21 cellular contexts compared by ENCODE assay signal in genomic region chr14:21202463-21203358, GRCh38. TPM values are rescaled to one million over a fixed set of nuclear protein-coding genes. Genes with fewer than 3 reads are reported as not detected.
DNase-seq lines count a peak whose midpoint lies in the region; ATAC-seq and TF ChIP-seq lines count a peak whose summit lies in the region.
"Had no signal": no experiment of that assay in that cellular context is flagged by ENCODE, and none has a peak within 500 bp of the region (broad histone marks: within the 10 kb centered on the region; RNA-seq: fewer than 3 reads in every experiment).

No MANE protein-coding gene starts in this region.

- H3K4me3 ChIP-seq in naive thymus-derived CD4-positive, alpha-beta T cell (ENCODE audit: low read length): no peak overlapping the region
- H3K4me3 ChIP-seq: hepatocyte, skin epidermis had no signal

- peaks cover 3% of the 10 kb centered on the region for H3K4me1 Mint-ChIP-seq in activated CD4-positive, alpha-beta T cell treated with anti-CD3 and anti-CD28 coated beads for 36 hours
- H3K4me1 Mint-ChIP-seq in WTC11: peaks cover 41% of the 10 kb centered on the region
- peaks cover 7 to 45% (median 25%) of the 10 kb centered on the region in 7 donors for H3K4me1 Mint-ChIP-seq in naive thymus-derived CD4-positive, alpha-beta T cell

- in situ Hi-C loops in G401 (cut with HindIII; ENCODE audit: low sequenced_read_pairs): no loop called here

- no peak overlapping the region for H3K27ac ChIP-seq in naive thymus-derived CD4-positive, alpha-beta T cell (ENCODE audit: low read depth, low read length)
- H3K27ac ChIP-seq: hepatocyte, skin epidermis had no signal

- H3K36me3 ChIP-seq in naive thymus-derived CD4-positive, alpha-beta T cell (ENCODE audit: control insufficient read depth in 2 of 3, insufficient read depth in 3 of 3, low read length in 3 of 3): peaks cover 0 to 6% (median 0%) of the 10 kb centered on the region in 3 experiments

- CTCF ChIA-PET in activated CD4-positive, alpha-beta T cell treated with anti-CD3 and anti-CD28 coated beads for 36 hours (lab: Charles Lee): interaction anchor here (0.6 to 1.1 kb wide), 2 partner anchors 9 to 10 kb away, joined by 3 to 5 read pairs; no protein-coding TSS in a partner anchor
- CTCF ChIA-PET in WTC11 (lab: Charles Lee): interaction anchor here (0.6 kb wide), 1 partner anchor 188 kb away, joined by 3 read pairs; no protein-coding TSS in a partner anchor
- CTCF ChIA-PET in naive thymus-derived CD4-positive, alpha-beta T cell (lab: Charles Lee): no interaction called here

- no peak overlapping the region for H3K4me3 Mint-ChIP-seq in activated CD4-positive, alpha-beta T cell treated with anti-CD3 and anti-CD28 coated beads for 36 hours
- H3K4me3 Mint-ChIP-seq in WTC11: no peak overlapping the region
- H3K4me3 Mint-ChIP-seq in naive thymus-derived CD4-positive, alpha-beta T cell: no peak overlapping the region

- no peaks in the 10 kb centered on the region for H3K4me1 ChIP-seq in naive thymus-derived CD4-positive, alpha-beta T cell (ENCODE audit: control insufficient read depth in 2 of 2, insufficient read depth in 2 of 2, low read length in 2 of 2)

- DNase-seq in activated CD4-positive, alpha-beta T cell treated with anti-CD3 and anti-CD28 coated beads for 36 hours: no peak
- DNase-seq in activated CD4-positive, alpha-beta T cell treated with anti-CD3 and anti-CD28 coated beads for 48 hours: no peak
- DNase-seq in G401 (ENCODE audit: low spot score): peak; percentile 13
- DNase-seq in WTC11 (ENCODE audit: low spot score): no peak
- no peak for DNase-seq in naive thymus-derived CD4-positive, alpha-beta T cell
- no peak for DNase-seq in NCI-H2029 (lab: John Stamatoyannopoulos, UW)
- DNase-seq in stimulated activated CD4-positive, alpha-beta T cell treated with anti-CD3 and anti-CD28 coated beads, Interleukin-1b, Interleukin-23, amount 100 ng/mL, for 48 hours: no peak
- DNase-seq: activated CD4-positive, alpha-beta T cell treated with anti-CD3 and anti-CD28 coated beads, Interleukin-2, amount 50 U/mL, for 4 hours; activated effector memory CD4-positive, alpha-beta T cell treated with Interleukin-2 at 50 U/mL for 16 hours; COR-L47; effector CD4-positive, alpha-beta T cell; GDM1; NCI-H187 treated with DMSO at 0.1 percent for 48 hours; posterior cingulate gyrus; T-helper 9 cell had no signal

- H3K27me3 Mint-ChIP-seq in activated CD4-positive, alpha-beta T cell treated with anti-CD3 and anti-CD28 coated beads for 36 hours: no peaks in the 10 kb centered on the region
- no peaks in the 10 kb centered on the region for H3K27me3 Mint-ChIP-seq in WTC11 (ENCODE audit: low read depth)
- no peaks in the 10 kb centered on the region for H3K27me3 Mint-ChIP-seq in naive thymus-derived CD4-positive, alpha-beta T cell

- peaks cover 41% of the 10 kb centered on the region for H3K36me3 Mint-ChIP-seq in activated CD4-positive, alpha-beta T cell treated with anti-CD3 and anti-CD28 coated beads for 36 hours (ENCODE audit: low read depth)
- H3K36me3 Mint-ChIP-seq in WTC11: peaks cover 11% of the 10 kb centered on the region
- peaks cover 3 to 31% (median 11%) of the 10 kb centered on the region in 5 donors for H3K36me3 Mint-ChIP-seq in naive thymus-derived CD4-positive, alpha-beta T cell

- ATAC-seq in activated CD4-positive, alpha-beta T cell treated with anti-CD3 and anti-CD28 coated beads for 36 hours: no peak
- ATAC-seq in WTC11: no peak
- ATAC-seq in naive thymus-derived CD4-positive, alpha-beta T cell: no peak
- no peak for ATAC-seq in HG03457 (IDR thresholded peaks at IDR 0.05; ENCODE audit: unreplicated experiment)

- peak overlapping the region; percentile 55 for H3K27ac Mint-ChIP-seq in activated CD4-positive, alpha-beta T cell treated with anti-CD3 and anti-CD28 coated beads for 36 hours
- peak overlapping the region; percentile 14; the same call in 1 of the 2 replicates for H3K27ac Mint-ChIP-seq in WTC11
- peak overlapping the region in 7 of 9 donors; percentile 1 to 66 (median 39) for H3K27ac Mint-ChIP-seq in naive thymus-derived CD4-positive, alpha-beta T cell

- TF ChIP-seq CTCF in WTC11 (IDR thresholded peaks at IDR 0.05): no peak

- intact Hi-C loops in activated CD4-positive, alpha-beta T cell treated with anti-CD3 and anti-CD28 coated beads for 36 hours (cut with DNase I, micrococcal nuclease): no loop called here
- intact Hi-C loops in naive thymus-derived CD4-positive, alpha-beta T cell (cut with micrococcal nuclease): no loop called here

- no peaks in the 10 kb centered on the region for H3K9me3 Mint-ChIP-seq in activated CD4-positive, alpha-beta T cell treated with anti-CD3 and anti-CD28 coated beads for 36 hours (ENCODE audit: low read depth)
- peaks cover 3% of the 10 kb centered on the region; the same call in 1 of the 2 replicates for H3K9me3 Mint-ChIP-seq in WTC11
- H3K9me3 Mint-ChIP-seq in naive thymus-derived CD4-positive, alpha-beta T cell: peaks cover 0 to 3% (median 0%) of the 10 kb centered on the region in 11 donors

- POLR2A ChIA-PET in activated CD4-positive, alpha-beta T cell treated with anti-CD3 and anti-CD28 coated beads for 36 hours (lab: Charles Lee): interaction anchor here (0.5 to 1.6 kb wide), 5 partner anchors 10 to 148 kb away, joined by 3 to 4 read pairs (median 3); no protein-coding TSS in a partner anchor
- POLR2A ChIA-PET in WTC11 (lab: Charles Lee): interaction anchor here (0.5 kb wide), 1 partner anchor 77 kb away, joined by 3 read pairs; no protein-coding TSS in a partner anchor
- POLR2A ChIA-PET in naive thymus-derived CD4-positive, alpha-beta T cell (lab: Charles Lee): interaction anchor here (0.5 to 3.4 kb wide), 5 partner anchors 10 to 182 kb away, joined by 3 to 11 read pairs (median 5); no protein-coding TSS in a partner anchor

- H3K27me3 ChIP-seq in naive thymus-derived CD4-positive, alpha-beta T cell (ENCODE audit: control insufficient read depth in 2 of 2, insufficient read depth in 2 of 2, low read length in 2 of 2): no peaks in the 10 kb centered on the region
- H3K27me3 ChIP-seq: hepatocyte had no signal

- H3K9me3 ChIP-seq in naive thymus-derived CD4-positive, alpha-beta T cell (ENCODE audit: control insufficient read depth in 2 of 3, low read length in 3 of 3): no peaks in the 10 kb centered on the region

TF ChIP-seq in WTC11, 78 proteins besides CTCF, POLR2A, EP300 and RAD21:
- 0 out of 2 replicates have a peak, but pooled peaks have one; percentile 60 for TF ChIP-seq ZNF416 (CRISPR knock-in tag; IDR thresholded peaks at IDR 0.05)
- no peak for TF ChIP-seq NR2C2 (CRISPR knock-in tag; IDR thresholded peaks at IDR 0.05)

RNA-seq across cellular contexts. Expression of gene OR5AU1, which starts 46.8 kb away (rescaled TPM):
- total RNA-seq in activated CD4-positive, alpha-beta T cell treated with anti-CD3 and anti-CD28 coated beads for 36 hours: under 1 TPM in 1 of 2 experiments, not detected in 1; 0.02 TPM
- 0.71 TPM in 1 of 2 replicates, not detected in the other for total RNA-seq in G401 (2014; rRNA removed; shearing (Covaris generic))
- total RNA-seq in WTC11 (2021): not detected in 3 replicates
- not detected for total RNA-seq in naive thymus-derived CD4-positive, alpha-beta T cell
- not detected for polyA plus RNA-seq in naive thymus-derived CD4-positive, alpha-beta T cell
- total RNA-seq: bronchial epithelial cell, hepatocyte, NCI-H460, ureter had no signal
- polyA plus RNA-seq: hepatocyte had no signal
